Comparison of ENCODE assay signal across 20 cellular contexts in the genomic region with DNA sequence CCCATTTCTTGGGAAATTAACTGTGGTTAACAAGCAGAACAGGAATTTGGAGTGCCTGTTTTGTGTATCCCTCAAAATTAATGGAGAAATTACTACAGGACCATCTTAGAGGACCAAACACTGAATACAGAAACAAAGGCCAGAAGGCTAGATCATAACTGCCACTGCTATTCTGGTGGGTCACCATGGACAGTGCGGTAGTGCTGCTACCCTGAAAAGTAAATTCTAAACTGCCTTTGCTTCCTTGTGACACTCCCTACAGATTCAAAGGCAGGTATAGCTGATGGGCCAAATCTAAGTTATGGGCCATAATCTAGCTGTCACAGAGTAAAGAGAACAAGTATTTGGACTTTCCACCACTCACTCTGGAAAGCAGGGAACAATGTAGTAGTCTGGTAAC.
"Had no signal": no experiment of that assay in that cellular context is flagged by ENCODE, and none has a peak within 500 bp of the region (broad histone marks: within the 10 kb centered on the region; RNA-seq: fewer than 3 reads in every experiment).

No MANE protein-coding gene starts in this region.

- H3K4me3 ChIP-seq: gastroesophageal sphincter, left lung, right atrium auricular region, transverse colon, vagina had no signal

- H3K27me3 Mint-ChIP-seq: activated CD4-positive, alpha-beta memory T cell treated with anti-CD3 and anti-CD28 coated beads for 36 hours; activated CD4-positive, alpha-beta T cell treated with anti-CD3 and anti-CD28 coated beads for 36 hours; activated CD8-positive, alpha-beta memory T cell treated with anti-CD3 and anti-CD28 coated beads, Interleukin-2, amount 10 ng/mL, durations not matched to agents 7 days and 5 days; memory B cell; progenitor cell of endocrine pancreas had no signal

- DNase-seq: activated CD4-positive, alpha-beta memory T cell treated with anti-CD3 and anti-CD28 coated beads for 36 hours; activated CD4-positive, alpha-beta T cell treated with anti-CD3 and anti-CD28 coated beads for 36 hours; activated CD8-positive, alpha-beta memory T cell treated with anti-CD3 and anti-CD28 coated beads, Interleukin-2, amount 10 ng/mL, durations not matched to agents 7 days and 5 days; activated effector memory CD4-positive, alpha-beta T cell treated with Interleukin-2 at 50 U/mL for 16 hours; activated naive CD4-positive, alpha-beta T cell treated with anti-CD3 and anti-CD28 coated beads, Interleukin-2, amount 50 U/mL, for 16 hours; activated T-cell treated with anti-CD3 and anti-CD28 coated beads, Interleukin-2, amount 50 U/mL, for 4 hours; endodermal cell; kidney; left lung; natural killer cell; stimulated activated CD4-positive, alpha-beta T cell treated with anti-CD3 and anti-CD28 coated beads, Interleukin-4, amount 100 ng/mL, for 1 hour; stimulated activated naive CD4-positive, alpha-beta T cell treated with Interleukin-2 at 50 U/mL for 16 hours; substantia nigra; transverse colon; WERI-Rb-1 had no signal

- H3K4me1 ChIP-seq: gastroesophageal sphincter, left lung, right atrium auricular region, transverse colon, vagina had no signal

- H3K4me1 Mint-ChIP-seq: activated CD4-positive, alpha-beta T cell treated with anti-CD3 and anti-CD28 coated beads for 36 hours; activated CD8-positive, alpha-beta memory T cell treated with anti-CD3 and anti-CD28 coated beads, Interleukin-2, amount 10 ng/mL, durations not matched to agents 7 days and 5 days; memory B cell; natural killer cell had no signal

- ATAC-seq: activated CD4-positive, alpha-beta T cell treated with anti-CD3 and anti-CD28 coated beads for 36 hours; activated CD8-positive, alpha-beta memory T cell treated with anti-CD3 and anti-CD28 coated beads, Interleukin-2, amount 10 ng/mL, durations not matched to agents 7 days and 5 days; activated T-cell treated with anti-CD3 and anti-CD28 coated beads, Interleukin-2, amount 50 U/mL, for 4 hours; gastroesophageal sphincter; left lung; natural killer cell had no signal

- H3K36me3 Mint-ChIP-seq: activated CD4-positive, alpha-beta memory T cell treated with anti-CD3 and anti-CD28 coated beads for 36 hours; activated CD8-positive, alpha-beta memory T cell treated with anti-CD3 and anti-CD28 coated beads, Interleukin-2, amount 10 ng/mL, durations not matched to agents 7 days and 5 days; memory B cell; natural killer cell had no signal

- H3K27ac ChIP-seq: gastroesophageal sphincter, left lung, right atrium auricular region, transverse colon, vagina, WERI-Rb-1 had no signal

- H3K9me3 Mint-ChIP-seq: activated T-cell treated with anti-CD3 and anti-CD28 coated beads, Interleukin-2, amount 50 U/mL, for 4 hours had no signal

- H3K36me3 ChIP-seq: gastroesophageal sphincter, left lung, right atrium auricular region, transverse colon, vagina, WERI-Rb-1 had no signal

- H3K27ac Mint-ChIP-seq: activated CD4-positive, alpha-beta memory T cell treated with anti-CD3 and anti-CD28 coated beads for 36 hours; activated CD4-positive, alpha-beta T cell treated with anti-CD3 and anti-CD28 coated beads for 36 hours; activated CD8-positive, alpha-beta memory T cell treated with anti-CD3 and anti-CD28 coated beads, Interleukin-2, amount 10 ng/mL, durations not matched to agents 7 days and 5 days; endodermal cell; memory B cell; natural killer cell; progenitor cell of endocrine pancreas had no signal

- H3K27me3 ChIP-seq: gastroesophageal sphincter, left lung, right atrium auricular region, transverse colon, vagina had no signal

- H3K4me3 Mint-ChIP-seq: activated CD4-positive, alpha-beta memory T cell treated with anti-CD3 and anti-CD28 coated beads for 36 hours; activated CD4-positive, alpha-beta T cell treated with anti-CD3 and anti-CD28 coated beads for 36 hours; activated CD8-positive, alpha-beta memory T cell treated with anti-CD3 and anti-CD28 coated beads, Interleukin-2, amount 10 ng/mL, durations not matched to agents 7 days and 5 days; activated T-cell treated with anti-CD3 and anti-CD28 coated beads, Interleukin-2, amount 50 U/mL, for 4 hours; endodermal cell; memory B cell; natural killer cell had no signal

- H3K9me3 ChIP-seq: gastroesophageal sphincter, right atrium auricular region, vagina had no signal
